Comparison of ENCODE assay signal across 8 cellular contexts in genomic region chr17:4967539-4968165, GRCh38. TPM values are rescaled to one million over a fixed set of nuclear protein-coding genes. Genes with fewer than 3 reads are reported as not detected.
DNase-seq lines count a peak whose midpoint lies in the region; ATAC-seq and TF ChIP-seq lines count a peak whose summit lies in the region.

A gene with protein sequence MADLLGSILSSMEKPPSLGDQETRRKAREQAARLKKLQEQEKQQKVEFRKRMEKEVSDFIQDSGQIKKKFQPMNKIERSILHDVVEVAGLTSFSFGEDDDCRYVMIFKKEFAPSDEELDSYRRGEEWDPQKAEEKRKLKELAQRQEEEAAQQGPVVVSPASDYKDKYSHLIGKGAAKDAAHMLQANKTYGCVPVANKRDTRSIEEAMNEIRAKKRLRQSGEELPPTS (minus strand): TSS chr17:4967817. CDS start chr17:4967804, 13 bp downstream.

- TF ChIP-seq POLR2A in tibial nerve (IDR thresholded peaks at IDR 0.05) = peak; percentile 66 to 77

- H3K36me3 ChIP-seq in trophoblast cell (ENCODE audit: control insufficient read depth in 1 of 2, insufficient read depth in 2 of 2, low read length in 2 of 2) (peaks cover 13 to 21% of the 10 kb centered on the region in 2 experiments), tibial nerve (peaks cover 0 to 34% (median 9%) of the 10 kb centered on the region in 3 donors)

- H3K4me2 ChIP-seq in trophoblast cell (ENCODE audit: low read length) = peak within 1 kb of the TSS; percentile 87

- DNase-seq in NCI-H128 (lab: John Stamatoyannopoulos, UW; ENCODE audit: unreplicated experiment) (peak; percentile 86), SW 1271 (lab: John Stamatoyannopoulos, UW) (peak; percentile 69 to 94), Right ventricle myocardium superior (peak; percentile 96), trophoblast cell (peak; percentile 94 to 97), tibial nerve (ENCODE audit: low spot score in 2 of 2) (peak; percentile 89 to 91)
- peak; percentile 83 for DNase-seq in activated naive CD8-positive, alpha-beta T cell treated with anti-CD3 and anti-CD28 coated beads, Interleukin-2, amount 50 U/mL, for 16 hours (ENCODE audit: low read depth, low spot score)

- intact Hi-C loops in Right ventricle myocardium superior (cut with DNase I) = loop anchor here (2.0 kb wide), 1 partner anchor 17 kb away; the partner anchor contains the start of gene ENO3

- H3K79me2 ChIP-seq in trophoblast cell (ENCODE audit: control insufficient read depth, insufficient read depth, low read length, poor library complexity) = peaks cover 19% of the 10 kb centered on the region

- TF ChIP-seq CTCF in GM12875 (IDR thresholded peaks at IDR 0.05; ENCODE audit: borderline replicate concordance, insufficient read depth, low read depth, low read length) = no peak
- TF ChIP-seq CTCF in tibial nerve (IDR thresholded peaks at IDR 0.05) = no peak

- H3K23ac ChIP-seq in trophoblast cell (ENCODE audit: low read length) = no peak within 1 kb of the TSS

- H3K4me1 ChIP-seq in trophoblast cell (ENCODE audit: control insufficient read depth in 1 of 2, insufficient read depth in 2 of 2, low read length in 2 of 2) (peaks cover 15 to 20% of the 10 kb centered on the region in 2 experiments), tibial nerve (peaks cover 0 to 44% (median 22%) of the 10 kb centered on the region in 4 donors)

- H3K27ac ChIP-seq in trophoblast cell (ENCODE audit: low read depth, low read length) (peak within 1 kb of the TSS; percentile 99), tibial nerve (peak within 1 kb of the TSS; percentile 90 to 96 (median 94))

- peak within 1 kb of the TSS; percentile 77 for H2AFZ ChIP-seq in trophoblast cell (ENCODE audit: insufficient read depth, low read length, poor library complexity)

- peak within 1 kb of the TSS; percentile 91 for H4K8ac ChIP-seq in trophoblast cell (ENCODE audit: low read depth, low read length)

- H2BK12ac ChIP-seq in trophoblast cell (ENCODE audit: low read length) = peak within 1 kb of the TSS; percentile 26

- peak within 1 kb of the TSS; percentile 98 for H4K91ac ChIP-seq in trophoblast cell (ENCODE audit: low read depth, low read length)

- peak within 1 kb of the TSS; percentile 93 for H3K4me3 ChIP-seq in GM12875 (ENCODE audit: low read depth, low read length)
- peak within 1 kb of the TSS; percentile 84 for H3K4me3 ChIP-seq in trophoblast cell (ENCODE audit: low read depth, low read length)
- H3K4me3 ChIP-seq in tibial nerve = peak within 1 kb of the TSS; percentile 64 to 87 (median 70)

- H3K9ac ChIP-seq in trophoblast cell (ENCODE audit: low read length) = peak within 1 kb of the TSS; percentile 97

- H2BK120ac ChIP-seq in trophoblast cell (ENCODE audit: insufficient read depth, low read length, poor library complexity) = peak within 1 kb of the TSS; percentile 84

- H3K9me3 ChIP-seq in trophoblast cell (ENCODE audit: insufficient read depth, low read depth, low read length) = no peaks in the 10 kb centered on the region
- no peaks in the 10 kb centered on the region for H3K9me3 ChIP-seq in tibial nerve

- H2AK5ac ChIP-seq in trophoblast cell (ENCODE audit: low read length) = peak within 1 kb of the TSS; percentile 94

- WGBS in trophoblast cell (ENCODE audit: extremely low coverage, insufficient coverage, insufficient read length) = no CpG with 5 or more reads among the region's 43 CpGs
- WGBS in tibial nerve, 2 donors = 0% methylated on average over 32 to 43 of the region's 43 CpGs

- H3K14ac ChIP-seq in trophoblast cell (ENCODE audit: low read length) = peak within 1 kb of the TSS; percentile 93

- peaks cover 27% of the 10 kb centered on the region for H3K79me1 ChIP-seq in trophoblast cell (ENCODE audit: low read length)

- peak in 1 of 2 donors; percentile 97 for TF ChIP-seq EP300 in tibial nerve (IDR thresholded peaks at IDR 0.05)

- H2BK5ac ChIP-seq in trophoblast cell (ENCODE audit: low read depth, low read length, poor library complexity) = peak within 1 kb of the TSS; percentile 92

- H3K27me3 ChIP-seq in trophoblast cell (ENCODE audit: insufficient read depth, low read length) = no peaks in the 10 kb centered on the region
- no peaks in the 10 kb centered on the region for H3K27me3 ChIP-seq in tibial nerve

- ATAC-seq in HG02759 (IDR thresholded peaks at IDR 0.05; ENCODE audit: unreplicated experiment) (peak; percentile 66), Right ventricle myocardium superior (ENCODE audit: poor library complexity) (peak; percentile 84)

- H3K18ac ChIP-seq in trophoblast cell (ENCODE audit: low read length) = peak within 1 kb of the TSS; percentile 90

- H4K12ac ChIP-seq in trophoblast cell (ENCODE audit: low read depth, low read length) = peak within 1 kb of the TSS; percentile 93

- H3K4ac ChIP-seq in trophoblast cell (ENCODE audit: low read depth, low read length) = peak within 1 kb of the TSS; percentile 88

RNA-seq across cellular contexts. Expression of the gene that starts here (rescaled TPM):
- total RNA-seq in Right ventricle myocardium superior (158 TPM), tibial nerve (10 to 100 TPM; 36.9 to 70.0 (median 42.0) TPM)
- polyA plus RNA-seq in trophoblast cell (2013) = 59.1 and 62.6 TPM in 2 replicates

Comparison
In these comparisons a context has a peak if more than half of its experiments do, and no peak if none do; other contexts are left out.
1. Peak in every context shown above with its lines: DNase-seq, ATAC-seq, H3K4me3 ChIP-seq and H3K27ac ChIP-seq.